Comparison of ENCODE assay signal across 8 cellular contexts in genomic region chr9:95425910-95426551, GRCh38.
DNase-seq lines count a peak whose midpoint lies in the region; ATAC-seq and TF ChIP-seq lines count a peak whose summit lies in the region.

No MANE protein-coding gene starts in this region.

- no peaks in the 10 kb centered on the region for H3K27me3 Mint-ChIP-seq in CD4-positive, alpha-beta T cell
- H3K27me3 Mint-ChIP-seq in T-helper 17 cell, result no peaks in the 10 kb centered on the region

- in situ Hi-C loops in HAP-1 (cut with MboI; ENCODE audit: low sequenced_read_pairs), result no loop called here

- peaks cover 7% of the 10 kb centered on the region for H3K9me3 Mint-ChIP-seq in CD4-positive, alpha-beta T cell

- peaks cover 19% of the 10 kb centered on the region for H3K4me1 Mint-ChIP-seq in CD4-positive, alpha-beta T cell (ENCODE audit: low read depth)
- H3K4me1 Mint-ChIP-seq in T-helper 17 cell, result peaks cover 7% of the 10 kb centered on the region

- no peak overlapping the region for H3K27ac ChIP-seq in CD4-positive, alpha-beta T cell (ENCODE audit: low read depth, low read length)
- H3K27ac ChIP-seq in gastroesophageal sphincter, result peak overlapping the region in 3 of 4 donors; percentile 66 to 82 (median 82)

- H3K4me3 ChIP-seq in HAP-1, result peak overlapping the region; percentile 42
- peak overlapping the region in 1 of 2 donors; percentile 54 for H3K4me3 ChIP-seq in gastroesophageal sphincter

- H3K36me3 ChIP-seq in HAP-1 (replicated peaks) (peaks cover 5% of the 10 kb centered on the region; the same call in 1 of the 2 replicates), gastroesophageal sphincter (peaks cover 0 to 9% of the 10 kb centered on the region in 2 donors)

- no peak overlapping the region for H3K27ac Mint-ChIP-seq in CD4-positive, alpha-beta T cell
- peak overlapping the region; percentile 12 for H3K27ac Mint-ChIP-seq in T-helper 17 cell

- H3K27me3 ChIP-seq in CD4-positive, alpha-beta T cell (ENCODE audit: control insufficient read depth, insufficient read depth, low read length), result no peaks in the 10 kb centered on the region
- H3K27me3 ChIP-seq in HAP-1 (ENCODE audit: low read depth) (no peaks in the 10 kb centered on the region), gastroesophageal sphincter (no peaks in the 10 kb centered on the region)

- H3K4me3 Mint-ChIP-seq in CD4-positive, alpha-beta T cell, result peak overlapping the region; percentile 71
- peak overlapping the region; percentile 59 for H3K4me3 Mint-ChIP-seq in T-helper 17 cell

- no peak for TF ChIP-seq CTCF in CD4-positive, alpha-beta T cell (IDR thresholded peaks at IDR 0.05)
- TF ChIP-seq CTCF in gastroesophageal sphincter (IDR thresholded peaks at IDR 0.05), result no peak

- H3K4me1 ChIP-seq in HAP-1, result peaks cover 6% of the 10 kb centered on the region
- H3K4me1 ChIP-seq in gastroesophageal sphincter, result peaks cover 0 to 15% (median 0%) of the 10 kb centered on the region in 3 donors

- TF ChIP-seq POLR2A in gastroesophageal sphincter (IDR thresholded peaks at IDR 0.05), result no peak

- H3K36me3 Mint-ChIP-seq in CD4-positive, alpha-beta T cell (ENCODE audit: low read depth), result no peaks in the 10 kb centered on the region
- no peaks in the 10 kb centered on the region for H3K36me3 Mint-ChIP-seq in T-helper 17 cell (ENCODE audit: low read depth)

- CTCF ChIA-PET in CD4-positive, alpha-beta T cell (lab: Charles Lee), result no interaction called here

- DNase-seq in CD4-positive, alpha-beta T cell, result no peak
- DNase-seq in HAP-1 (ENCODE audit: low spot score in 2 of 2) (peak; percentile 10 to 49), T-helper 17 cell (no peak), renal cortical epithelial cell (ENCODE audit: low read depth) (peak; percentile 57), nucleus accumbens (lab: John Stamatoyannopoulos, UW) (no peak), AG08395 (ENCODE audit: low spot score) (no peak)

- WGBS in gastroesophageal sphincter (ENCODE audit: low coverage in 1 of 2), 2 donors, result 44 to 65% methylated on average over 3 to 5 of the region's 11 CpGs

- ATAC-seq in CD4-positive, alpha-beta T cell (ENCODE audit: poor library complexity), result no peak
- ATAC-seq in T-helper 17 cell (no peak), gastroesophageal sphincter (no peak), GM18502 (IDR thresholded peaks at IDR 0.05; ENCODE audit: poor library complexity, unreplicated experiment) (no peak)

- POLR2A ChIA-PET in CD4-positive, alpha-beta T cell (lab: Charles Lee), result interaction anchor here (0.6 kb wide), 1 partner anchor 10 kb away, joined by 3 read pairs; no protein-coding TSS in a partner anchor

- intact Hi-C loops in CD4-positive, alpha-beta T cell (cut with DNase I, micrococcal nuclease), result no loop called here

- peaks cover 17% of the 10 kb centered on the region for H3K9me3 ChIP-seq in CD4-positive, alpha-beta T cell (ENCODE audit: control insufficient read depth, low read length)
- H3K9me3 ChIP-seq in HAP-1 (peaks cover 19% of the 10 kb centered on the region), T-helper 17 cell (ENCODE audit: control insufficient read depth, low read length, poor library complexity, severe bottlenecking) (no peaks in the 10 kb centered on the region), gastroesophageal sphincter (peaks cover 0 to 46% (median 0%) of the 10 kb centered on the region in 3 donors)

- TF ChIP-seq EP300 in gastroesophageal sphincter (IDR thresholded peaks at IDR 0.05), result no peak

Comparison
In these comparisons a context has a peak if more than half of its experiments do, and no peak if none do; other contexts are left out.
1. DNase-seq: peak in HAP-1 (2 of 2) and renal cortical epithelial cell (single experiment); none in CD4-positive, alpha-beta T cell (0 of 10), T-helper 17 cell (0 of 3), nucleus accumbens (0 of 56) and AG08395 (single experiment).